8 cellular contexts compared by ENCODE assay signal in the genomic region with DNA sequence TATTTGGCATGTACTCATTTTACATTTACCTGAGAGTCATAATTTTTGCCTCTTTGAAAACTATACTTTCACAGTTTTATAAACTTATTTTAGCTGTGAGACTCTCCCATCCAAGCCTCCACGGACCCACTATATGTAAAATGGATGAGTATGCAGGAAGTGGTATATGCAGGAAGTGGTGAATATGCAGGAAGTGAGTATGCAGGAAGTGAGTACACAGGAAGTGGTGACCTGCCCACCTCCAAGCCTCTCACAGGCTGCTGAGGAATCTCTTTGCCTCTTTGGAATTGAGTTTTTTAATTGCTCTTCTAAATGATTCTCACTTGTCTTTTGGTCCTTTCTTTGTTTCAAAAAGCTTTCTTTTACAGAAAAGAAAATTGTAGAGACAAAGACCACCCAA.
A peak's percentile ranks its signal among the peaks of the same experiment; 100 is the strongest.
DNase-seq lines count a peak whose midpoint lies in the region; ATAC-seq and TF ChIP-seq lines count a peak whose summit lies in the region.

No MANE protein-coding gene starts in this region.

- no peak overlapping the region for H3K4me2 ChIP-seq in SK-N-SH

- H3F3A ChIP-seq in SK-N-SH (replicated peaks; ENCODE audit: insufficient read depth), result no peaks in the 10 kb centered on the region

- no peak for TF ChIP-seq EP300 in SK-N-SH (IDR thresholded peaks at IDR 0.05; ENCODE audit: borderline replicate concordance in 1 of 2, low read depth in 1 of 2, low read length in 1 of 2)

- H3K27me3 ChIP-seq in SK-N-SH (ENCODE audit: insufficient read depth) (no peaks in the 10 kb centered on the region), MG63 (no peaks in the 10 kb centered on the region)

- H4K20me1 ChIP-seq in SK-N-SH (ENCODE audit: insufficient read depth), result no peaks in the 10 kb centered on the region

- H2AFZ ChIP-seq in SK-N-SH (ENCODE audit: low read depth), result peak overlapping the region; percentile 70

- no peak overlapping the region for H3K27ac ChIP-seq in SK-N-SH (ENCODE audit: low read depth in 2 of 2, low read length in 1 of 2)

- DNase-seq in SK-N-SH (no peak), MG63 (peak; percentile 5), activated T-helper 1 cell treated with Interleukin-2 at 50 U/mL for 16 hours (ENCODE audit: low read depth) (peak; percentile 3), NCI-H1105 (lab: John Stamatoyannopoulos, UW) (no peak), SK-N-DZ (ENCODE audit: low spot score) (no peak)
- peak; percentile 39 for DNase-seq in stimulated activated CD4-positive, alpha-beta T cell treated with anti-CD3 and anti-CD28 coated beads, Interleukin-2, amount 100 ng/mL, for 4 hours (ENCODE audit: low read depth)
- DNase-seq in effector CD8-positive, alpha-beta T cell (lab: John Stamatoyannopoulos, UW), result no peak

- no peaks in the 10 kb centered on the region for H3K79me2 ChIP-seq in SK-N-SH (ENCODE audit: insufficient read depth)

- no peak overlapping the region for H3K4me3 ChIP-seq in SK-N-SH (ENCODE audit: low read depth in 2 of 2, low read length in 1 of 2)
- H3K4me3 ChIP-seq in MG63, result no peak overlapping the region

- H3K9me3 ChIP-seq in SK-N-SH, result peaks cover 4% of the 10 kb centered on the region; the same call in 1 of the 2 replicates
- H3K9me3 ChIP-seq in MG63, result no peaks in the 10 kb centered on the region; the same call in 1 of the 2 replicates

- POLR2A ChIA-PET in SK-N-SH (lab: Yijun Ruan, JAX), result no interaction called here

- no peak overlapping the region for H3K9ac ChIP-seq in SK-N-SH

- no peaks in the 10 kb centered on the region for H3K36me3 ChIP-seq in SK-N-SH (replicated peaks in 1 of 2; ENCODE audit: control insufficient read depth in 1 of 2, insufficient read depth in 2 of 2, low read length in 1 of 2)
- H3K36me3 ChIP-seq in MG63, result no peaks in the 10 kb centered on the region

- CTCF ChIA-PET in SK-N-SH (lab: Yijun Ruan, JAX), result interaction anchor here (0.9 to 1.7 kb wide), 2 partner anchors 29 to 31 kb away, joined by 3 to 8 read pairs; no protein-coding TSS in a partner anchor

- no peaks in the 10 kb centered on the region for H3K9me2 ChIP-seq in SK-N-SH

- ATAC-seq in SK-N-SH treated with all-trans-retinoic acid at 6 μM for 48 hours, result no peak

- TF ChIP-seq RAD21 in SK-N-SH (IDR thresholded peaks at IDR 0.05; ENCODE audit: low read length), result no peak

- no peak for TF ChIP-seq CTCF in SK-N-SH (IDR thresholded peaks at IDR 0.05)

- H3K4me1 ChIP-seq in SK-N-SH (ENCODE audit: control insufficient read depth in 1 of 2, insufficient read depth in 2 of 2, low read depth in 1 of 2, low read length in 1 of 2), result no peaks in the 10 kb centered on the region

- 0% methylated on average over 1 of the region's 1 CpG for WGBS in SK-N-SH (ENCODE audit: low lambda C conversion rate)

TF ChIP-seq in SK-N-SH, 30 proteins besides CTCF, POLR2A, EP300 and RAD21:
- TF ChIP-seq GABPA (IDR thresholded peaks at IDR 0.05; ENCODE audit: low read depth) (peak; percentile 46; the same call in 1 of the 2 replicates), MEF2A (IDR thresholded peaks at IDR 0.05; ENCODE audit: borderline replicate concordance, low read depth) (no peak), RCOR1 (IDR thresholded peaks at IDR 0.05; ENCODE audit: low read length) (no peak)

TF ChIP-seq in SK-N-SH treated with all-trans-retinoic acid at 6 μM for 48 hours, 23 proteins besides CTCF, POLR2A, EP300 and RAD21 (continues in another document):
- TF ChIP-seq OSR1 (CRISPR knock-in tag; IDR thresholded peaks at IDR 0.05) (no peak), ZNF8 (CRISPR knock-in tag; IDR thresholded peaks at IDR 0.05) (no peak), ZFP3 (CRISPR knock-in tag; IDR thresholded peaks at IDR 0.05) (no peak), ARNTL (CRISPR knock-in tag; IDR thresholded peaks at IDR 0.05; ENCODE audit: borderline replicate concordance, low read depth) (no peak), ISL1 (CRISPR knock-in tag; IDR thresholded peaks at IDR 0.05) (no peak), SNAI2 (CRISPR knock-in tag; IDR thresholded peaks at IDR 0.05) (no peak), PPARA (CRISPR knock-in tag; IDR thresholded peaks at IDR 0.05; ENCODE audit: borderline replicate concordance) (no peak), ZC3H10 (CRISPR knock-in tag; IDR thresholded peaks at IDR 0.05) (no peak), BACH2 (CRISPR knock-in tag; IDR thresholded peaks at IDR 0.05; ENCODE audit: borderline replicate concordance) (no peak), GLIS3 (CRISPR knock-in tag; IDR thresholded peaks at IDR 0.05) (no peak), CSDC2 (CRISPR knock-in tag; IDR thresholded peaks at IDR 0.05) (no peak), ESRRG (CRISPR knock-in tag; IDR thresholded peaks at IDR 0.05) (no peak), RARB (CRISPR knock-in tag; IDR thresholded peaks at IDR 0.05) (no peak)
- TF ChIP-seq, protein P1, sequence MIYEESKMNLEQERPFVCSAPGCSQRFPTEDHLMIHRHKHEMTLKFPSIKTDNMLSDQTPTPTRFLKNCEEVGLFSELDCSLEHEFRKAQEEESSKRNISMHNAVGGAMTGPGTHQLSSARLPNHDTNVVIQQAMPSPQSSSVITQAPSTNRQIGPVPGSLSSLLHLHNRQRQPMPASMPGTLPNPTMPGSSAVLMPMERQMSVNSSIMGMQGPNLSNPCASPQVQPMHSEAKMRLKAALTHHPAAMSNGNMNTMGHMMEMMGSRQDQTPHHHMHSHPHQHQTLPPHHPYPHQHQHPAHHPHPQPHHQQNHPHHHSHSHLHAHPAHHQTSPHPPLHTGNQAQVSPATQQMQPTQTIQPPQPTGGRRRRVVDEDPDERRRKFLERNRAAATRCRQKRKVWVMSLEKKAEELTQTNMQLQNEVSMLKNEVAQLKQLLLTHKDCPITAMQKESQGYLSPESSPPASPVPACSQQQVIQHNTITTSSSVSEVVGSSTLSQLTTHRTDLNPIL (CRISPR knock-in tag; IDR thresholded peaks at IDR 0.05; ENCODE audit: low read depth), result no peak
- TF ChIP-seq, protein P2, sequence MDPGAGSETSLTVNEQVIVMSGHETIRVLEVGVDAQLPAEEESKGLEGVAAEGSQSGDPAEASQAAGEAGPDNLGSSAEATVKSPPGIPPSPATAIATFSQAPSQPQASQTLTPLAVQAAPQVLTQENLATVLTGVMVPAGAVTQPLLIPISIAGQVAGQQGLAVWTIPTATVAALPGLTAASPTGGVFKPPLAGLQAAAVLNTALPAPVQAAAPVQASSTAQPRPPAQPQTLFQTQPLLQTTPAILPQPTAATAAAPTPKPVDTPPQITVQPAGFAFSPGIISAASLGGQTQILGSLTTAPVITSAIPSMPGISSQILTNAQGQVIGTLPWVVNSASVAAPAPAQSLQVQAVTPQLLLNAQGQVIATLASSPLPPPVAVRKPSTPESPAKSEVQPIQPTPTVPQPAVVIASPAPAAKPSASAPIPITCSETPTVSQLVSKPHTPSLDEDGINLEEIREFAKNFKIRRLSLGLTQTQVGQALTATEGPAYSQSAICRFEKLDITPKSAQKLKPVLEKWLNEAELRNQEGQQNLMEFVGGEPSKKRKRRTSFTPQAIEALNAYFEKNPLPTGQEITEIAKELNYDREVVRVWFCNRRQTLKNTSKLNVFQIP (CRISPR knock-in tag; IDR thresholded peaks at IDR 0.05; ENCODE audit: borderline replicate concordance, low read depth), result no peak
- TF ChIP-seq, protein P3, sequence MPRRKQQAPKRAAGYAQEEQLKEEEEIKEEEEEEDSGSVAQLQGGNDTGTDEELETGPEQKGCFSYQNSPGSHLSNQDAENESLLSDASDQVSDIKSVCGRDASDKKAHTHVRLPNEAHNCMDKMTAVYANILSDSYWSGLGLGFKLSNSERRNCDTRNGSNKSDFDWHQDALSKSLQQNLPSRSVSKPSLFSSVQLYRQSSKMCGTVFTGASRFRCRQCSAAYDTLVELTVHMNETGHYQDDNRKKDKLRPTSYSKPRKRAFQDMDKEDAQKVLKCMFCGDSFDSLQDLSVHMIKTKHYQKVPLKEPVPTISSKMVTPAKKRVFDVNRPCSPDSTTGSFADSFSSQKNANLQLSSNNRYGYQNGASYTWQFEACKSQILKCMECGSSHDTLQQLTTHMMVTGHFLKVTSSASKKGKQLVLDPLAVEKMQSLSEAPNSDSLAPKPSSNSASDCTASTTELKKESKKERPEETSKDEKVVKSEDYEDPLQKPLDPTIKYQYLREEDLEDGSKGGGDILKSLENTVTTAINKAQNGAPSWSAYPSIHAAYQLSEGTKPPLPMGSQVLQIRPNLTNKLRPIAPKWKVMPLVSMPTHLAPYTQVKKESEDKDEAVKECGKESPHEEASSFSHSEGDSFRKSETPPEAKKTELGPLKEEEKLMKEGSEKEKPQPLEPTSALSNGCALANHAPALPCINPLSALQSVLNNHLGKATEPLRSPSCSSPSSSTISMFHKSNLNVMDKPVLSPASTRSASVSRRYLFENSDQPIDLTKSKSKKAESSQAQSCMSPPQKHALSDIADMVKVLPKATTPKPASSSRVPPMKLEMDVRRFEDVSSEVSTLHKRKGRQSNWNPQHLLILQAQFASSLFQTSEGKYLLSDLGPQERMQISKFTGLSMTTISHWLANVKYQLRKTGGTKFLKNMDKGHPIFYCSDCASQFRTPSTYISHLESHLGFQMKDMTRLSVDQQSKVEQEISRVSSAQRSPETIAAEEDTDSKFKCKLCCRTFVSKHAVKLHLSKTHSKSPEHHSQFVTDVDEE (CRISPR knock-in tag; IDR thresholded peaks at IDR 0.05), result no peak
- TF ChIP-seq, protein P4, sequence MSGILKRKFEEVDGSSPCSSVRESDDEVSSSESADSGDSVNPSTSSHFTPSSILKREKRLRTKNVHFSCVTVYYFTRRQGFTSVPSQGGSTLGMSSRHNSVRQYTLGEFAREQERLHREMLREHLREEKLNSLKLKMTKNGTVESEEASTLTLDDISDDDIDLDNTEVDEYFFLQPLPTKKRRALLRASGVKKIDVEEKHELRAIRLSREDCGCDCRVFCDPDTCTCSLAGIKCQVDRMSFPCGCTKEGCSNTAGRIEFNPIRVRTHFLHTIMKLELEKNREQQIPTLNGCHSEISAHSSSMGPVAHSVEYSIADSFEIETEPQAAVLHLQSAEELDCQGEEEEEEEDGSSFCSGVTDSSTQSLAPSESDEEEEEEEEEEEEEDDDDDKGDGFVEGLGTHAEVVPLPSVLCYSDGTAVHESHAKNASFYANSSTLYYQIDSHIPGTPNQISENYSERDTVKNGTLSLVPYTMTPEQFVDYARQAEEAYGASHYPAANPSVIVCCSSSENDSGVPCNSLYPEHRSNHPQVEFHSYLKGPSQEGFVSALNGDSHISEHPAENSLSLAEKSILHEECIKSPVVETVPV (CRISPR knock-in tag; IDR thresholded peaks at IDR 0.05), result no peak

Comparison
In these comparisons a context has a peak if more than half of its experiments do, and no peak if none do; other contexts are left out.
1. DNase-seq: peak in MG63 (single experiment), activated T-helper 1 cell treated with Interleukin-2 at 50 U/mL for 16 hours (single experiment) and stimulated activated CD4-positive, alpha-beta T cell treated with anti-CD3 and anti-CD28 coated beads, Interleukin-2, amount 100 ng/mL, for 4 hours (single experiment); none in SK-N-SH (single experiment), NCI-H1105 (single experiment), effector CD8-positive, alpha-beta T cell (single experiment) and SK-N-DZ (single experiment).